In the genomic region with DNA sequence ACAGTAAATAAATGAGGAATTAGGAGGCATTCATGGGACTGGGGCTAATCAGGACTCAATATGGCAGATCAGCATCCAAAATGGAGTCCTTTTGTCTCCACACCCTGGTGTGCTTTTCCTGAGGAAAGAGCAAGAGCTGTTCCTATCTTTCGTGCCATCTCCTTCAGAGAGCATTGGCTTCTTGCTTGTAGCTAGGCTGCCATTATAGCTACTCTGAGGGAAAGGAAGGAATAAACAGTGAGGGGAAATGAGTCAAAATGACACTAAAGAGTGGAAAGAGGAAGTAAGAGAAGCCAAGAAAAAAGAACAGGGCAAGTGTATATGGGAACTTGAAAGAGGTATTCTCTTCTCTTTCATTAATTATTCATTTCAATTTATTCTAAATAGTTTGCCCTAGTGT, we compare ENCODE assay signal across 8 cellular contexts. TPM values are rescaled to one million over a fixed set of nuclear protein-coding genes. Genes with fewer than 3 reads are reported as not detected.
DNase-seq lines count a peak whose midpoint lies in the region; ATAC-seq and TF ChIP-seq lines count a peak whose summit lies in the region.

No MANE protein-coding gene starts in this region.

- H3K9me3 ChIP-seq in heart right ventricle (no peaks in the 10 kb centered on the region), right cardiac atrium (ENCODE audit: control insufficient read depth, low read length) (no peaks in the 10 kb centered on the region), PC-3 (ENCODE audit: low read length) (no peaks in the 10 kb centered on the region)

- CTCF ChIA-PET in PC-3 (lab: Charles Lee): no interaction called here
- CTCF ChIA-PET in activated naive CD4-positive, alpha-beta T cell treated with anti-CD3 and anti-CD28 coated beads, Interleukin-2, amount 10 ng/mL, durations not matched to agents 7 days and 5 days (lab: Charles Lee): interaction anchor here (0.6 to 1.2 kb wide), 3 partner anchors 9 to 181 kb away, joined by 3 to 4 read pairs (median 4); no protein-coding TSS in a partner anchor

- H3K9ac ChIP-seq in PC-3 (ENCODE audit: low read length): no peak overlapping the region

- no peaks in the 10 kb centered on the region for H4K20me1 ChIP-seq in PC-3 (ENCODE audit: low read length)

- H3K9me3 Mint-ChIP-seq in stimulated activated naive B cell treated with anti-CD40 and anti-IgM and Interleukin-4, amounts not matched to agents 10 μg/mL and 1 μg/mL and 100 μg/mL, for 72 hours: peaks cover 0 to 4% of the 10 kb centered on the region in 2 donors
- H3K9me3 Mint-ChIP-seq in activated naive CD4-positive, alpha-beta T cell treated with anti-CD3 and anti-CD28 coated beads, Interleukin-2, amount 10 ng/mL, durations not matched to agents 7 days and 5 days: peaks cover 7% of the 10 kb centered on the region

- TF ChIP-seq CTCF in heart right ventricle (IDR thresholded peaks at IDR 0.05) (no peak), PC-3 (conservative IDR thresholded peaks at IDR 0.05; ENCODE audit: low read depth, low read length) (no peak)

- H3K27me3 Mint-ChIP-seq in stimulated activated naive B cell treated with anti-CD40 and anti-IgM and Interleukin-4, amounts not matched to agents 10 μg/mL and 1 μg/mL and 100 μg/mL, for 72 hours: no peaks in the 10 kb centered on the region
- H3K27me3 Mint-ChIP-seq in activated naive CD4-positive, alpha-beta T cell treated with anti-CD3 and anti-CD28 coated beads, Interleukin-2, amount 10 ng/mL, durations not matched to agents 7 days and 5 days: no peaks in the 10 kb centered on the region

- peak overlapping the region; percentile 56 for H3K27ac Mint-ChIP-seq in stimulated activated naive B cell treated with anti-CD40 and anti-IgM and Interleukin-4, amounts not matched to agents 10 μg/mL and 1 μg/mL and 100 μg/mL, for 72 hours
- no peak overlapping the region for H3K27ac Mint-ChIP-seq in activated naive CD4-positive, alpha-beta T cell treated with anti-CD3 and anti-CD28 coated beads, Interleukin-2, amount 10 ng/mL, durations not matched to agents 7 days and 5 days

- H3K36me3 ChIP-seq in heart right ventricle (no peaks in the 10 kb centered on the region), PC-3 (ENCODE audit: low read depth, low read length) (no peaks in the 10 kb centered on the region)

- 16 to 85% methylated on average over 1 of the region's 1 CpG for WGBS in heart right ventricle, 2 donors
- WGBS in right cardiac atrium: 25% methylated on average over 1 of the region's 1 CpG

- H2AFZ ChIP-seq in PC-3 (ENCODE audit: low read length): peak overlapping the region; percentile 31; the same call in 1 of the 2 replicates

- no peaks in the 10 kb centered on the region for H3K36me3 Mint-ChIP-seq in stimulated activated naive B cell treated with anti-CD40 and anti-IgM and Interleukin-4, amounts not matched to agents 10 μg/mL and 1 μg/mL and 100 μg/mL, for 72 hours
- H3K36me3 Mint-ChIP-seq in activated naive CD4-positive, alpha-beta T cell treated with anti-CD3 and anti-CD28 coated beads, Interleukin-2, amount 10 ng/mL, durations not matched to agents 7 days and 5 days: no peaks in the 10 kb centered on the region

- no peaks in the 10 kb centered on the region for H3K79me2 ChIP-seq in PC-3 (ENCODE audit: low read length)

- POLR2A ChIA-PET in PC-3 (lab: Charles Lee; ENCODE audit: unreplicated experiment): no interaction called here

- no TSS peak for BruUV-seq in PC-3 (replicated peaks; lab: Mats Ljungman, UMichigan)

- H3K4me1 ChIP-seq in heart right ventricle (peaks cover 0 to 16% (median 0%) of the 10 kb centered on the region in 9 donors), right cardiac atrium (ENCODE audit: control insufficient read depth, insufficient read depth, low read length) (no peaks in the 10 kb centered on the region), PC-3 (ENCODE audit: insufficient read depth, low read length) (no peaks in the 10 kb centered on the region; the same call in 1 of the 2 replicates)

- H3K27ac ChIP-seq in heart right ventricle: peak overlapping the region in 2 of 10 donors; percentile 21 to 76
- no peak overlapping the region for H3K27ac ChIP-seq in right cardiac atrium (ENCODE audit: low read length)
- H3K27ac ChIP-seq in PC-3 (ENCODE audit: low read length): no peak overlapping the region

- DNase-seq in heart right ventricle: no peak
- DNase-seq in right cardiac atrium: no peak
- peak; percentile 15 for DNase-seq in PC-3
- DNase-seq in stimulated activated naive B cell treated with anti-CD40 and anti-IgM and Interleukin-4, amounts not matched to agents 10 μg/mL and 1 μg/mL and 100 μg/mL, for 72 hours: no peak
- DNase-seq in COLO829 (ENCODE audit: low spot score): no peak
- no peak for DNase-seq in activated naive CD4-positive, alpha-beta T cell treated with anti-CD3 and anti-CD28 coated beads, Interleukin-2, amount 10 ng/mL, durations not matched to agents 7 days and 5 days

- peak in 5 of 8 donors; percentile 35 to 52 (median 39) for ATAC-seq in heart right ventricle
- no peak for ATAC-seq in right cardiac atrium
- ATAC-seq in HG02981 (IDR thresholded peaks at IDR 0.05; ENCODE audit: unreplicated experiment): peak; percentile 83
- ATAC-seq in PC-3: peak; percentile 27; the same call in 1 of the 2 replicates
- peak; percentile 93 to 98 for ATAC-seq in stimulated activated naive B cell treated with anti-CD40 and anti-IgM and Interleukin-4, amounts not matched to agents 10 μg/mL and 1 μg/mL and 100 μg/mL, for 72 hours (replicated peaks)
- no peak for ATAC-seq in esophagus mucosa

- H3K4me3 ChIP-seq in heart right ventricle (no peak overlapping the region), right cardiac atrium (ENCODE audit: low read length) (no peak overlapping the region), PC-3 (ENCODE audit: low read length) (no peak overlapping the region)

- H3K4me1 Mint-ChIP-seq in stimulated activated naive B cell treated with anti-CD40 and anti-IgM and Interleukin-4, amounts not matched to agents 10 μg/mL and 1 μg/mL and 100 μg/mL, for 72 hours: peaks cover 11 to 31% of the 10 kb centered on the region in 2 donors
- H3K4me1 Mint-ChIP-seq in activated naive CD4-positive, alpha-beta T cell treated with anti-CD3 and anti-CD28 coated beads, Interleukin-2, amount 10 ng/mL, durations not matched to agents 7 days and 5 days: peaks cover 13% of the 10 kb centered on the region

- H3K27me3 ChIP-seq in heart right ventricle: no peaks in the 10 kb centered on the region
- H3K27me3 ChIP-seq in right cardiac atrium (ENCODE audit: control insufficient read depth, insufficient read depth): no peaks in the 10 kb centered on the region
- H3K27me3 ChIP-seq in PC-3 (ENCODE audit: low read length): no peaks in the 10 kb centered on the region

- no peaks in the 10 kb centered on the region for H3K9me2 ChIP-seq in PC-3 (replicated peaks; ENCODE audit: low read length)

- no peaks in the 10 kb centered on the region for H3F3A ChIP-seq in PC-3 (ENCODE audit: low read length, unreplicated experiment)

- no peak overlapping the region for H3K4me3 Mint-ChIP-seq in stimulated activated naive B cell treated with anti-CD40 and anti-IgM and Interleukin-4, amounts not matched to agents 10 μg/mL and 1 μg/mL and 100 μg/mL, for 72 hours
- H3K4me3 Mint-ChIP-seq in activated naive CD4-positive, alpha-beta T cell treated with anti-CD3 and anti-CD28 coated beads, Interleukin-2, amount 10 ng/mL, durations not matched to agents 7 days and 5 days: no peak overlapping the region

- intact Hi-C loops in heart right ventricle (cut with DNase I) (loop anchor here in 1 of 10 donors (10.0 kb wide), 1 partner anchor 107 kb away; a partner anchor contains a TSS), right cardiac atrium (cut with DNase I) (no loop called here), PC-3 (cut with micrococcal nuclease) (no loop called here)

- no peak overlapping the region for H3K4me2 ChIP-seq in PC-3 (ENCODE audit: low read length)

RNA-seq across cellular contexts. Expression of a gene that starts 8.4 kb away (rescaled TPM):
- total RNA-seq in heart right ventricle (10 to 100 TPM in 1 of 10 donors, 1 to 10 TPM in 9; 2.3 to 12.8 (median 3.6) TPM), right cardiac atrium (1 to 10 TPM; 3.4 to 4.7 (median 4.0) TPM), PC-3 (2014; rRNA removed) (9.9 and 19.4 TPM in 2 replicates), esophagus mucosa (11.6 TPM)
- polyA plus RNA-seq in heart right ventricle (1 to 10 TPM; 3.7 to 4.8 TPM), right cardiac atrium (4.3 TPM)

RNA-seq across cellular contexts. Expression of a gene that starts 36.2 kb away (rescaled TPM):
- total RNA-seq in heart right ventricle (1 to 10 TPM in 9 of 10 donors, under 1 TPM in 1; 0.96 to 2.9 (median 1.8) TPM), right cardiac atrium (1 to 10 TPM; 2.2 to 4.0 (median 3.7) TPM), PC-3 (2014; rRNA removed) (2.5 and 2.6 TPM in 2 replicates), esophagus mucosa (3.1 TPM)
- polyA plus RNA-seq in heart right ventricle (1 to 10 TPM; 1.1 to 1.7 TPM), right cardiac atrium (2.2 TPM)

RNA-seq across cellular contexts. Expression of a gene that starts 59.5 kb away (rescaled TPM):
- total RNA-seq in heart right ventricle (1 to 10 TPM in 9 of 10 donors, under 1 TPM in 1; 0.98 to 6.6 (median 2.0) TPM), right cardiac atrium (1 to 10 TPM in 3 of 4 donors, under 1 TPM in 1; 0.57 to 4.0 (median 2.3) TPM), PC-3 (2014; rRNA removed) (not detected in 2 replicates), esophagus mucosa (0.20 TPM)
- polyA plus RNA-seq in heart right ventricle (1 to 10 TPM; 2.6 to 5.1 TPM), right cardiac atrium (3.1 TPM)

Comparison
In these comparisons a context has a peak if more than half of its experiments do, and no peak if none do; other contexts are left out.
1. ATAC-seq: peak in heart right ventricle (5 of 8), HG02981 (single experiment), PC-3 (single experiment) and stimulated activated naive B cell treated with anti-CD40 and anti-IgM and Interleukin-4, amounts not matched to agents 10 μg/mL and 1 μg/mL and 100 μg/mL, for 72 hours (2 of 2); none in right cardiac atrium (0 of 2) and esophagus mucosa (single experiment).